ENCODE assay signal across 8 cellular contexts in the genomic region with DNA sequence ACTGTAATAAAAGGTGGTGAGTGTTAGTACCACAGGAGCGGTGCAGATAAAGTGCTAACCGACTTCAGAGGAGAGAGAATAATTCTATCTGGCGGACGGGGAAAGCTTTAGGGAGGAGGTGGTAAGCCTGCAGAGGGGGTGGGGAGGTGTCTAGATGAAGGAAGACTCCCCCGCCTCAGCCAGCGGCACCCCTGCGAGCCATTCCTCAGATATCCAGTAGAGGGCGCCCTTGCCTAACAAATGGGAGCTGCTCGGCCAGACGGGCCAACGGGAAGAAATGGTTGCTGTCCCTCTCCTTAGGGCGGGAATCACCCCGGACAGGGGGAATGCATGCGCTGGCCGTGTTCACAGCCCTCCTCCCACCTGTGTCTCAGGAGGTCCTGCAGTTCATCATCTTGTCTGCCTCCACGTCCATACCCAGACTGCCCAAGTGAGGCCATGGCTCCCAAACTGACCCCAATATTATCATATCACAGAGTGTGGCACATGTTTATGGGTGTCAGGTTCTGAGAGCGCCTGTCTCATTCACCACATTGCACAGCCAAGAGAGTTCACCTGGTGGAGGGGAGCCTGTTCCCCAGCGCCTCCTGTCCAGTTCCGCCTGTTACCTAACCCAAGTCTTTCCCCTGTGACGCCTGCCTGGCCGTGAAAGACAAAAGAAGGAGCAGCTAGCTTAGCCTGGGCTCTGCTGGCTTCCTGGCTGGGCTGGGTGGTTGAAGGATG.
DNase-seq lines count a peak whose midpoint lies in the region; ATAC-seq and TF ChIP-seq lines count a peak whose summit lies in the region.

No MANE protein-coding gene starts in this region.

- H3K4me1 ChIP-seq in Panc1 (ENCODE audit: control insufficient read depth, insufficient read depth, low read length) = peaks cover 4% of the 10 kb centered on the region; the same call in 1 of the 2 replicates

- H3K36me3 Mint-ChIP-seq in activated T-cell treated with anti-CD3 and anti-CD28 coated beads, Interleukin-2, amount 50 U/mL, for 4 hours (ENCODE audit: insufficient read depth) = no peaks in the 10 kb centered on the region
- H3K36me3 Mint-ChIP-seq in nephron progenitor cell (ENCODE audit: low read depth) = no peaks in the 10 kb centered on the region

- H3K4me1 Mint-ChIP-seq in activated T-cell treated with anti-CD3 and anti-CD28 coated beads, Interleukin-2, amount 50 U/mL, for 4 hours (ENCODE audit: low read depth) = no peaks in the 10 kb centered on the region
- peaks cover 49% of the 10 kb centered on the region for H3K4me1 Mint-ChIP-seq in nephron progenitor cell

- ATAC-seq in GM21515 (IDR thresholded peaks at IDR 0.05; ENCODE audit: unreplicated experiment) = peak; percentile 73
- peak; percentile 89 for ATAC-seq in Panc1
- peak; percentile 57 to 78 for ATAC-seq in activated T-cell treated with anti-CD3 and anti-CD28 coated beads, Interleukin-2, amount 50 U/mL, for 4 hours

- peak overlapping the region in 1 of 2 experiments; percentile 12; a peak in 1 of 4 replicates for H3K4me3 ChIP-seq in Panc1 (ENCODE audit: low read depth in 2 of 2, low read length in 2 of 2)
- no peak overlapping the region for H3K4me3 ChIP-seq in fibroblast of the aortic adventitia (ENCODE audit: low read depth, low read length)

- no peak overlapping the region for H3K4me3 Mint-ChIP-seq in activated T-cell treated with anti-CD3 and anti-CD28 coated beads, Interleukin-2, amount 50 U/mL, for 4 hours
- H3K4me3 Mint-ChIP-seq in nephron progenitor cell = peak overlapping the region; percentile 29

- in situ Hi-C loops in Panc1 (cut with HindIII; ENCODE audit: low pct_unique_long_range_greater_than_20kb, low sequenced_read_pairs) = no loop called here

- no TSS peak for BruUV-seq in Panc1 (replicated peaks; lab: Mats Ljungman, UMichigan)

- DNase-seq in COLO668 (lab: John Stamatoyannopoulos, UW; ENCODE audit: unreplicated experiment) (peak; percentile 67), LHCN-M2 (ENCODE audit: low read depth) (peak; percentile 53), Panc1 (ENCODE audit: low read depth, low spot score) (peak; percentile 46), fibroblast of the aortic adventitia (ENCODE audit: low read depth) (peak; percentile 71), nephron progenitor cell (peak; percentile 92)
- DNase-seq in activated T-cell treated with anti-CD3 and anti-CD28 coated beads, Interleukin-2, amount 50 U/mL, for 4 hours = peak; percentile 71
- DNase-seq in stimulated activated naive CD4-positive, alpha-beta T cell treated with Interleukin-2 at 50 U/mL for 16 hours (lab: John Stamatoyannopoulos, UW) = peak; percentile 51

- H3K36me3 ChIP-seq in Panc1 (ENCODE audit: control insufficient read depth, insufficient read depth, low read length) = no peaks in the 10 kb centered on the region

- no peak overlapping the region for H3K27ac ChIP-seq in Panc1 (ENCODE audit: low read length)

- no peaks in the 10 kb centered on the region for H3K9me3 ChIP-seq in Panc1 (ENCODE audit: control insufficient read depth, insufficient read depth, low read depth, low read length)

- intact Hi-C loops in Panc1 (cut with micrococcal nuclease; ENCODE audit: unreplicated experiment) = loop anchor here (2.0 to 10.0 kb wide), 4 partner anchors 154 to 1716 kb away; no protein-coding TSS in a partner anchor

- H3K27ac Mint-ChIP-seq in nephron progenitor cell = no peak overlapping the region

- H3K9me3 Mint-ChIP-seq in activated T-cell treated with anti-CD3 and anti-CD28 coated beads, Interleukin-2, amount 50 U/mL, for 4 hours = no peaks in the 10 kb centered on the region
- no peaks in the 10 kb centered on the region for H3K9me3 Mint-ChIP-seq in nephron progenitor cell

- no peaks in the 10 kb centered on the region for H3K27me3 ChIP-seq in Panc1 (ENCODE audit: control insufficient read depth, insufficient read depth, low read length)

- CTCF ChIA-PET in Panc1 (lab: Charles Lee) = interaction anchor here (0.5 to 1.0 kb wide), 4 partner anchors 26 to 44 kb away, joined by 3 to 17 read pairs (median 8); no protein-coding TSS in a partner anchor

- peak; percentile 96 for TF ChIP-seq CTCF in Panc1 (IDR thresholded peaks at IDR 0.05)
- peak; percentile 91 for TF ChIP-seq CTCF in fibroblast of the aortic adventitia (IDR thresholded peaks at IDR 0.05; ENCODE audit: insufficient read depth, low read length)
- TF ChIP-seq CTCF in nephron progenitor cell (IDR thresholded peaks at IDR 0.05) = peak; percentile 98

- POLR2A ChIA-PET in Panc1 (lab: Charles Lee) = no interaction called here

- H3K27me3 Mint-ChIP-seq in activated T-cell treated with anti-CD3 and anti-CD28 coated beads, Interleukin-2, amount 50 U/mL, for 4 hours (ENCODE audit: low read depth) = peaks cover 12% of the 10 kb centered on the region
- H3K27me3 Mint-ChIP-seq in nephron progenitor cell (ENCODE audit: low read depth, poor library complexity) = peaks cover 22% of the 10 kb centered on the region
